8 cellular contexts compared by ENCODE assay signal in genomic region chr12:122527478-122527944, GRCh38. TPM values are rescaled to one million over a fixed set of nuclear protein-coding genes. Genes with fewer than 3 reads are reported as not detected.
DNase-seq lines count a peak whose midpoint lies in the region; ATAC-seq and TF ChIP-seq lines count a peak whose summit lies in the region.

No MANE protein-coding gene starts in this region.

- no peaks in the 10 kb centered on the region for H3K27me3 Mint-ChIP-seq in WTC11 (ENCODE audit: low read depth)

- POLR2A ChIA-PET in WTC11 (lab: Charles Lee), result interaction anchor here (0.6 to 2.7 kb wide), 5 partner anchors 23 to 128 kb away, joined by 3 to 46 read pairs (median 3); partner anchors contain the start of gene ZCCHC8

- TF ChIP-seq CTCF in NB4 (IDR thresholded peaks at IDR 0.05; ENCODE audit: low read depth, low read length) (no peak), WTC11 (IDR thresholded peaks at IDR 0.05) (no peak)

- peak; percentile 32 for DNase-seq in NCI-H1105 treated with DMSO at 0.1 percent for 48 hours (lab: John Stamatoyannopoulos, UW)
- no peak for DNase-seq in NCI-H1105 (lab: John Stamatoyannopoulos, UW)
- DNase-seq in NB4 (ENCODE audit: low read depth), result peak; percentile 86
- peak; percentile 12 for DNase-seq in activated effector memory CD4-positive, alpha-beta T cell treated with Interleukin-2 at 50 U/mL for 16 hours
- peak; percentile 40 for DNase-seq in stimulated activated CD4-positive, alpha-beta T cell treated with anti-CD3 and anti-CD28 coated beads, Interleukin-4, amount 100 ng/mL, for 1 hour
- DNase-seq in kidney glomerular epithelial cell (lab: John Stamatoyannopoulos, UW), result no peak
- no peak for DNase-seq in WTC11 (ENCODE audit: low spot score)

- TF ChIP-seq POLR2A in NB4 (IDR thresholded peaks at IDR 0.05; ENCODE audit: extremely low read depth, insufficient read length), result no peak

- ATAC-seq in WTC11, result no peak

- peaks cover 18% of the 10 kb centered on the region for H3K4me1 Mint-ChIP-seq in WTC11

- H3K4me3 Mint-ChIP-seq in WTC11, result no peak overlapping the region

- H3K4me3 ChIP-seq in NB4 (ENCODE audit: low read depth, low read length) (peak overlapping the region; percentile 87), iPS-18c (ENCODE audit: insufficient read depth, low read depth, low read length) (peak overlapping the region; percentile 91)

- H3K9me3 Mint-ChIP-seq in WTC11, result no peaks in the 10 kb centered on the region

- H3K27ac Mint-ChIP-seq in WTC11, result no peak overlapping the region

- CTCF ChIA-PET in WTC11 (lab: Charles Lee), result no interaction called here

- peaks cover 37% of the 10 kb centered on the region for H3K36me3 Mint-ChIP-seq in WTC11

- H3K9me3 ChIP-seq in iPS-18c (ENCODE audit: control insufficient read depth, insufficient read depth, low read length), result no peaks in the 10 kb centered on the region

TF ChIP-seq in WTC11, 78 proteins besides CTCF, POLR2A, EP300 and RAD21:
- no peak for TF ChIP-seq GRHL2 (CRISPR knock-in tag; IDR thresholded peaks at IDR 0.05; ENCODE audit: insufficient replicate concordance, severe bottlenecking)
- TF ChIP-seq HMGXB4 (CRISPR knock-in tag; IDR thresholded peaks at IDR 0.05), result no peak
- TF ChIP-seq ZNF232 (CRISPR knock-in tag; IDR thresholded peaks at IDR 0.05), result no peak
- no peak for TF ChIP-seq HMGA2 (CRISPR knock-in tag; IDR thresholded peaks at IDR 0.05)
- TF ChIP-seq TP53 (CRISPR knock-in tag; IDR thresholded peaks at IDR 0.05), result no peak
- no peak for TF ChIP-seq EMX1 (CRISPR knock-in tag; IDR thresholded peaks at IDR 0.05)
- no peak for TF ChIP-seq SOX15 (CRISPR knock-in tag; IDR thresholded peaks at IDR 0.05)
- no peak for TF ChIP-seq ESRRA (CRISPR knock-in tag; IDR thresholded peaks at IDR 0.05; ENCODE audit: borderline replicate concordance)
- TF ChIP-seq ZNF512 (CRISPR knock-in tag; IDR thresholded peaks at IDR 0.05; ENCODE audit: borderline replicate concordance), result no peak
- TF ChIP-seq TEAD1 (CRISPR knock-in tag; IDR thresholded peaks at IDR 0.05), result no peak
- TF ChIP-seq NR2C2 (CRISPR knock-in tag; IDR thresholded peaks at IDR 0.05), result no peak
- TF ChIP-seq ZNF138 (CRISPR knock-in tag; conservative IDR thresholded peaks at IDR 0.05), result no peak
- no peak for TF ChIP-seq ELF4 (CRISPR knock-in tag; IDR thresholded peaks at IDR 0.05; ENCODE audit: low read depth)
- no peak for TF ChIP-seq JUN (CRISPR knock-in tag; IDR thresholded peaks at IDR 0.05)
TF ChIP-seq in WTC11: peak in this region for 0.

RNA-seq across cellular contexts. Expression of gene KNTC1, which starts 0.5 kb away (rescaled TPM):
- total RNA-seq in WTC11 (2021), result 78.3 to 85.1 TPM (median 83.4 TPM) in 3 replicates

RNA-seq across cellular contexts. Expression of gene RSRC2, which starts 0.8 kb away (rescaled TPM):
- total RNA-seq in WTC11 (2021), result 78.3 to 93.1 TPM (median 82.4 TPM) in 3 replicates

RNA-seq across cellular contexts. Expression of gene ZCCHC8, which starts 26.8 kb away (rescaled TPM):
- total RNA-seq in WTC11 (2021), result 24.3 to 28.4 TPM (median 25.7 TPM) in 3 replicates

Comparison
In these comparisons a context has a peak if more than half of its experiments do, and no peak if none do; other contexts are left out.
1. DNase-seq: peak in NCI-H1105 treated with DMSO at 0.1 percent for 48 hours (single experiment), NB4 (single experiment), activated effector memory CD4-positive, alpha-beta T cell treated with Interleukin-2 at 50 U/mL for 16 hours (single experiment) and stimulated activated CD4-positive, alpha-beta T cell treated with anti-CD3 and anti-CD28 coated beads, Interleukin-4, amount 100 ng/mL, for 1 hour (single experiment); none in NCI-H1105 (single experiment), kidney glomerular epithelial cell (single experiment) and WTC11 (single experiment).